Comparison of ENCODE assay signal across 9 cellular contexts in the genomic region with DNA sequence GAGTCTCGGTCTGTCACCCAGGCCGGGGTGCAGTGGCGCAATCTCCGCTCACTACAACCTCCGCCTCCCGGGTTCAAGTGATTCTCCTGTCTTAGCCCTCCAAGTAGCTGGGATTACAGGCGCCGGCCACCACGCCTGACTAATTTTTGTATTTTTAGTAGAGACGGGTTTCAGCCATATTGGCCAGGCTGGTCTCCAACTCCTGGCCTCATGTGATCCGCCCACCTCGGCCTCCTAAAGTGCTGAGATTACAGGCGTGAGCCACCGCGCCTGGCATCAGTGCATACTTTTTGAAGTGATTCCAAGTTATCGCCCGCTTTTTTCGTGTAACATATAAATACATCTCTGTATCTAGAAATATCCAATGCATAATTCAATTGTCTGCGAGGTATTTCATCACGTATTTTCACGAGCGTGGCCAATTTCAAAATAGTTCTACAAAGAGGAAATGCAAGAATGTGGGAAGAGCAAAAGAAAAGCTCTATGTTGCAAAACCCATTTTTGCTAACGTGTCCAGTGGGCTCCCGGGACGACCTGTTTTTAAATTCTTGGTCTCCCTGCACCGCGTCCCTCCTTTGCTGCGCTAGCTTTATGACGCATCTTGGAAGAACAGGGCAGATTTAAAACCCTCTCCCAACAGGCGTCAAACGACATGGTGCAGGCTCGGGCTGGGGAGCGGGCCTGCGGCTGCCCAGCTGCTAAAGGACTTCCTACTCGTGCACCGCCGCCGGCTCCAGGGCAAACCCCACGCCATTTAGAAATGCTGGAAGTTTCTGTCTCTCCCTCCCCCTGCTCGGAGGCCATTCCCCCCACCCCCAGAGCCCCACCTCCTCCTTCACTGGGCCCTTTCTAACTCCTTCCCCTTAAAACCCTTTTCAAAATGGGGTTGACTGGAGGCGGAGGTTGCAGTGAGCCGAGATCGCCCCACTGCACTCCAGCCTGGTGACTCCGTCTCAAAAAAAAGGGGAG. TPM values are rescaled to one million over a fixed set of nuclear protein-coding genes. Genes with fewer than 3 reads are reported as not detected.
DNase-seq lines count a peak whose midpoint lies in the region; ATAC-seq, FAIRE-seq and TF ChIP-seq lines count a peak whose summit lies in the region.
"Had no signal": no experiment of that assay in that cellular context is flagged by ENCODE, and none has a peak within 500 bp of the region (broad histone marks: within the 10 kb centered on the region; RNA-seq: fewer than 3 reads in every experiment).

No MANE protein-coding gene starts in this region.

- DNase-seq in CMK (ENCODE audit: low read depth) (peak; percentile 29), HL-60 (ENCODE audit: low read depth in 1 of 2, low spot score in 1 of 2) (peak; percentile 84 to 88), frontal cortex (ENCODE audit: low spot score in 2 of 2) (peak; percentile 41 to 60), natural killer cell (no peak), NCI-H2029 treated with DMSO at 0.1 percent for 48 hours (lab: John Stamatoyannopoulos, UW) (no peak), dedifferentiated amniotic fluid mesenchymal stem cell (ENCODE audit: extremely low spot score) (no peak), NCI-H128 (lab: John Stamatoyannopoulos, UW; ENCODE audit: unreplicated experiment) (no peak)
- no peak for DNase-seq in activated T-cell treated with anti-CD3 and anti-CD28 coated beads, Interleukin-2, amount 50 U/mL, for 4 hours

- no peaks in the 10 kb centered on the region for H3K9me3 Mint-ChIP-seq in activated T-cell treated with anti-CD3 and anti-CD28 coated beads, Interleukin-2, amount 50 U/mL, for 4 hours
- no peaks in the 10 kb centered on the region for H3K9me3 Mint-ChIP-seq in natural killer cell

- peak overlapping the region; percentile 97 for H3K27ac ChIP-seq in HL-60 (replicated peaks)

- peak overlapping the region; percentile 73 for H3K4me3 Mint-ChIP-seq in activated T-cell treated with anti-CD3 and anti-CD28 coated beads, Interleukin-2, amount 50 U/mL, for 4 hours
- peak overlapping the region; percentile 21 for H3K4me3 Mint-ChIP-seq in natural killer cell

- TF ChIP-seq CTCF in HL-60 (IDR thresholded peaks at IDR 0.05; ENCODE audit: insufficient read depth, low read length) (no peak), natural killer cell (IDR thresholded peaks at IDR 0.05) (no peak)

- no peak overlapping the region for H3K27ac Mint-ChIP-seq in natural killer cell

- H3K36me3 Mint-ChIP-seq in activated T-cell treated with anti-CD3 and anti-CD28 coated beads, Interleukin-2, amount 50 U/mL, for 4 hours (ENCODE audit: insufficient read depth) = peaks cover 5% of the 10 kb centered on the region
- H3K36me3 Mint-ChIP-seq in natural killer cell = no peaks in the 10 kb centered on the region

- H3K4me3 ChIP-seq in HL-60 (replicated peaks; ENCODE audit: insufficient read depth, low read length) = peak overlapping the region; percentile 43

- intact Hi-C loops in natural killer cell (cut with micrococcal nuclease) = no loop called here

- ATAC-seq in activated T-cell treated with anti-CD3 and anti-CD28 coated beads, Interleukin-2, amount 50 U/mL, for 4 hours = peak; percentile 19 to 20
- peak; percentile 20 to 60 (median 48) for ATAC-seq in natural killer cell

- FAIRE-seq in frontal cortex (lab: Jason Lieb, UNC) = no peak
- FAIRE-seq: TTC549 had no signal

- H3K27me3 ChIP-seq in HL-60 (ENCODE audit: insufficient read depth, poor library complexity, severe bottlenecking) = no peaks in the 10 kb centered on the region

- peaks cover 44% of the 10 kb centered on the region for H3K4me1 Mint-ChIP-seq in activated T-cell treated with anti-CD3 and anti-CD28 coated beads, Interleukin-2, amount 50 U/mL, for 4 hours (ENCODE audit: low read depth)
- peaks cover 8 to 15% of the 10 kb centered on the region in 2 donors for H3K4me1 Mint-ChIP-seq in natural killer cell

- H3K27me3 Mint-ChIP-seq in activated T-cell treated with anti-CD3 and anti-CD28 coated beads, Interleukin-2, amount 50 U/mL, for 4 hours (ENCODE audit: low read depth) = peaks cover 9% of the 10 kb centered on the region
- H3K27me3 Mint-ChIP-seq in natural killer cell (ENCODE audit: low read depth in 2 of 2) = peaks cover 57 to 58% of the 10 kb centered on the region in 2 donors

RNA-seq across cellular contexts. Expression of a gene that starts 0.9 kb away (rescaled TPM):
- 10 to 100 TPM in 2 of 3 donors, 1 to 10 TPM in 1; 8.7 to 12.8 (median 10.5) TPM for total RNA-seq in activated T-cell treated with anti-CD3 and anti-CD28 coated beads, Interleukin-2, amount 50 U/mL, for 4 hours
- total RNA-seq in frontal cortex = 60.3 TPM
- 10 to 100 TPM in 1 of 3 donors, 1 to 10 TPM in 2; 3.6 to 16.5 (median 8.6) TPM for total RNA-seq in natural killer cell

Comparison
In these comparisons a context has a peak if more than half of its experiments do, and no peak if none do; other contexts are left out.
1. DNase-seq: peak in CMK (single experiment), HL-60 (2 of 2) and frontal cortex (2 of 2); none in activated T-cell treated with anti-CD3 and anti-CD28 coated beads, Interleukin-2, amount 50 U/mL, for 4 hours (single experiment), natural killer cell (single experiment), NCI-H2029 treated with DMSO at 0.1 percent for 48 hours (single experiment), dedifferentiated amniotic fluid mesenchymal stem cell (single experiment) and NCI-H128 (single experiment).